10 cellular contexts compared by ENCODE assay signal in the genomic region with DNA sequence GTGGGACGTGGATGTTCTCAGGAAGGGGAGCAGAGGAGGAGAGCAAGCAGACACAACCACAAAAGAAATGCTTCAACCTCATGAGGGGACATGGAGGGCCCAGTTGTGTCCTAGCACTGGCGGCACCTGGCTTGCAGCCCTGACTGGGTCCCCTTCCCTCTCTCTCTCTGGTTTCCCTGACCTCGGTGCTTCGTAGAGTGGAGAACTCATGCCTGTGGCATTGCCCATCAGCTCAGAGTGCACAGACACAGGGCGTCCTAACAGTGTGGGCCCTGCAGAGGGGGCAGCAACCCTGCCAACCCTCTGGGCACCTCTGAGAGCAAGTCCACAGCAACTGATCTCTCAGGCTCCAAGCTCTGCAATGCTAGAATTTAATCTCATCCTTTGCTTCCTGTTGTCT.
DNase-seq lines count a peak whose midpoint lies in the region; ATAC-seq and TF ChIP-seq lines count a peak whose summit lies in the region.
"Had no signal": no experiment of that assay in that cellular context is flagged by ENCODE, and none has a peak within 500 bp of the region (broad histone marks: within the 10 kb centered on the region; RNA-seq: fewer than 3 reads in every experiment).

No MANE protein-coding gene starts in this region.

- H4K20me1 ChIP-seq in PC-9 (ENCODE audit: insufficient read depth): no peaks in the 10 kb centered on the region

- intact Hi-C loops in psoas muscle (cut with DNase I) (no loop called here), PC-9 (cut with micrococcal nuclease; ENCODE audit: unreplicated experiment) (no loop called here)

- DNase-seq in NCI-H2107 treated with DMSO at 0.1 percent for 48 hours (lab: John Stamatoyannopoulos, UW; ENCODE audit: unreplicated experiment): peak; percentile 74
- no peak for DNase-seq in NCI-H2107 (lab: John Stamatoyannopoulos, UW)
- peak; percentile 34 for DNase-seq in NCI-H146 treated with DMSO at 0.1 percent for 48 hours (lab: John Stamatoyannopoulos, UW; ENCODE audit: unreplicated experiment)
- peak; percentile 5 for DNase-seq in adipocyte (ENCODE audit: low read depth)
- no peak for DNase-seq in psoas muscle
- no peak for DNase-seq in PC-9
- no peak for DNase-seq in activated CD8-positive, alpha-beta memory T cell treated with anti-CD3 and anti-CD28 coated beads, Interleukin-2, amount 50 U/mL, for 4 hours

- H3F3A ChIP-seq in PC-9 (ENCODE audit: insufficient read depth, low read depth): no peaks in the 10 kb centered on the region

- no peaks in the 10 kb centered on the region for H3K9me2 ChIP-seq in PC-9 (ENCODE audit: insufficient read depth)

- H2AFZ ChIP-seq in PC-9: no peak overlapping the region

- no peak overlapping the region for H3K9ac ChIP-seq in adipocyte (ENCODE audit: low read length)

- H3K27ac ChIP-seq in psoas muscle (no peak overlapping the region), PC-9 (no peak overlapping the region)
- H3K27ac ChIP-seq: ascending aorta, Peyer's patch had no signal

- H3K4me3 ChIP-seq in adipocyte (ENCODE audit: low read length) (no peak overlapping the region), psoas muscle (no peak overlapping the region), PC-9 (no peak overlapping the region)
- H3K4me3 ChIP-seq: ascending aorta, Peyer's patch had no signal

- CTCF ChIA-PET in PC-9 (lab: Charles Lee): no interaction called here

- H3K4me1 ChIP-seq in adipocyte (ENCODE audit: control insufficient read depth, insufficient read depth, low read length): no peaks in the 10 kb centered on the region
- no peaks in the 10 kb centered on the region for H3K4me1 ChIP-seq in psoas muscle
- H3K4me1 ChIP-seq in PC-9 (replicated peaks; ENCODE audit: insufficient read depth): no peaks in the 10 kb centered on the region
- H3K4me1 ChIP-seq: ascending aorta, Peyer's patch had no signal

- H3K36me3 ChIP-seq in adipocyte (ENCODE audit: control insufficient read depth, insufficient read depth, low read length, severe bottlenecking) (no peaks in the 10 kb centered on the region), psoas muscle (ENCODE audit: insufficient read depth in 1 of 2, low read depth in 1 of 2) (no peaks in the 10 kb centered on the region), PC-9 (ENCODE audit: low read depth) (no peaks in the 10 kb centered on the region)
- H3K36me3 ChIP-seq: ascending aorta, Peyer's patch had no signal

- 28 to 42% (median 30%) methylated on average over 5 of the region's 5 CpGs for WGBS in psoas muscle, 3 donors

- no peak overlapping the region for H3K4me2 ChIP-seq in PC-9

- POLR2A ChIA-PET in PC-9 (lab: Charles Lee; ENCODE audit: unreplicated experiment): no interaction called here

- H3K27me3 ChIP-seq in adipocyte (replicated peaks; ENCODE audit: control insufficient read depth, insufficient read depth, low read length) (peaks cover under 1% of the 10 kb centered on the region), psoas muscle (ENCODE audit: insufficient read depth in 3 of 3, low read length in 2 of 3) (peaks cover 0 to 43% (median 14%) of the 10 kb centered on the region in 3 donors), PC-9 (ENCODE audit: insufficient read depth, low read depth) (peaks cover 90% of the 10 kb centered on the region)
- H3K27me3 ChIP-seq: ascending aorta, Peyer's patch had no signal

- TF ChIP-seq CTCF in psoas muscle (IDR thresholded peaks at IDR 0.05) (peak; percentile 4), PC-9 (conservative IDR thresholded peaks at IDR 0.05) (no peak)

- no TSS peak for BruUV-seq in PC-9 (replicated peaks; lab: Mats Ljungman, UMichigan)

- no peak for ATAC-seq in psoas muscle
- no peak for ATAC-seq in HG03342 (IDR thresholded peaks at IDR 0.05; ENCODE audit: unreplicated experiment)

- H3K9me3 ChIP-seq in adipocyte (ENCODE audit: control insufficient read depth, low read length): peaks cover 11% of the 10 kb centered on the region
- H3K9me3 ChIP-seq in psoas muscle: no peaks in the 10 kb centered on the region
- H3K9me3 ChIP-seq in PC-9 (ENCODE audit: insufficient read depth, low read depth): no peaks in the 10 kb centered on the region
- H3K9me3 ChIP-seq: ascending aorta, Peyer's patch had no signal

- H3K79me2 ChIP-seq in PC-9 (ENCODE audit: low read depth): no peaks in the 10 kb centered on the region

Comparison
In these comparisons a context has a peak if more than half of its experiments do, and no peak if none do; other contexts are left out.
1. DNase-seq: peak in NCI-H2107 treated with DMSO at 0.1 percent for 48 hours (single experiment), NCI-H146 treated with DMSO at 0.1 percent for 48 hours (single experiment) and adipocyte (single experiment); none in NCI-H2107 (single experiment), psoas muscle (0 of 2), PC-9 (0 of 2) and activated CD8-positive, alpha-beta memory T cell treated with anti-CD3 and anti-CD28 coated beads, Interleukin-2, amount 50 U/mL, for 4 hours (single experiment).